ENCODE assay signal across 8 cellular contexts in genomic region chr3:50336452-50337174, GRCh38. TPM values are rescaled to one million over a fixed set of nuclear protein-coding genes. Genes with fewer than 3 reads are reported as not detected.
DNase-seq lines count a peak whose midpoint lies in the region; ATAC-seq and TF ChIP-seq lines count a peak whose summit lies in the region.

No MANE protein-coding gene starts in this region.

- H3K4me1 Mint-ChIP-seq in MCF 10A (ENCODE audit: insufficient read depth, unreplicated experiment) (peaks cover 22% of the 10 kb centered on the region), memory B cell (peaks cover 30% of the 10 kb centered on the region)

- H3K27me3 ChIP-seq in vagina: no peaks in the 10 kb centered on the region

- H3K36me3 Mint-ChIP-seq in MCF 10A (ENCODE audit: insufficient read depth, unreplicated experiment) (peaks cover 37% of the 10 kb centered on the region), memory B cell (peaks cover 8% of the 10 kb centered on the region)

- ATAC-seq in GM21619 (IDR thresholded peaks at IDR 0.05; ENCODE audit: unreplicated experiment): peak; percentile 4
- ATAC-seq in memory B cell (ENCODE audit: low read depth): peak; percentile 36

- H3K9me3 Mint-ChIP-seq in MCF 10A (ENCODE audit: unreplicated experiment) (no peaks in the 10 kb centered on the region), memory B cell (no peaks in the 10 kb centered on the region)

- H3K4me3 Mint-ChIP-seq in MCF 10A (ENCODE audit: unreplicated experiment) (peak overlapping the region; percentile 85), memory B cell (peak overlapping the region; percentile 97)

- no peak for TF ChIP-seq POLR2A in vagina (IDR thresholded peaks at IDR 0.05)

- no peak for DNase-seq in GM12864 (ENCODE audit: low read depth)
- no peak for DNase-seq in MCF 10A (ENCODE audit: unreplicated experiment)
- DNase-seq in memory B cell (ENCODE audit: low spot score in 2 of 2): no peak
- no peak for DNase-seq in vagina (ENCODE audit: extremely low spot score in 2 of 2)
- DNase-seq in NCI-H187 (lab: John Stamatoyannopoulos, UW): no peak
- DNase-seq in H4 (ENCODE audit: low spot score): no peak

- intact Hi-C loops in MCF 10A (cut with micrococcal nuclease) (no loop called here), vagina (cut with DNase I) (no loop called here)

- H3K27ac ChIP-seq in KOPT-K1 (ENCODE audit: low read depth, low read length, poor library complexity, severe bottlenecking) (peak overlapping the region; percentile 89), vagina (peak overlapping the region; percentile 99)

- H3K4me1 ChIP-seq in vagina: peaks cover 80% of the 10 kb centered on the region

- H3K27me3 Mint-ChIP-seq in MCF 10A (ENCODE audit: insufficient read depth, unreplicated experiment) (no peaks in the 10 kb centered on the region), memory B cell (no peaks in the 10 kb centered on the region)

- H3K4me3 ChIP-seq in GM12864 (ENCODE audit: low read depth, low read length): peak overlapping the region; percentile 91
- H3K4me3 ChIP-seq in vagina: peak overlapping the region; percentile 83 to 92

- H3K36me3 ChIP-seq in KOPT-K1 (ENCODE audit: insufficient read depth, low read length): peaks cover 38% of the 10 kb centered on the region
- peaks cover 0 to 5% of the 10 kb centered on the region in 2 donors for H3K36me3 ChIP-seq in vagina

- TF ChIP-seq CTCF in GM12864 (IDR thresholded peaks at IDR 0.05; ENCODE audit: low read depth, low read length, missing control alignments): no peak
- no peak for TF ChIP-seq CTCF in MCF 10A (IDR thresholded peaks at IDR 0.05; ENCODE audit: unreplicated experiment)
- no peak for TF ChIP-seq CTCF in vagina (IDR thresholded peaks at IDR 0.05)

- H3K27ac Mint-ChIP-seq in MCF 10A (ENCODE audit: low read depth, unreplicated experiment) (peak overlapping the region; percentile 91), memory B cell (peak overlapping the region; percentile 99)

- POLR2A ChIA-PET in MCF 10A (lab: Yijun Ruan, JAX): interaction anchor here (0.6 to 4.9 kb wide), 28 partner anchors 8 to 1616 kb away, joined by 3 to 79 read pairs (median 5); partner anchors contain the start of genes CYB561D2, DCAF1, GNAI2 and HYAL2

- H3K9me3 ChIP-seq in KOPT-K1 (ENCODE audit: insufficient read depth, low read length, poor library complexity, severe bottlenecking) (no peaks in the 10 kb centered on the region), vagina (no peaks in the 10 kb centered on the region)

- CTCF ChIA-PET in MCF 10A (lab: Yijun Ruan, JAX): interaction anchor here (0.6 to 4.6 kb wide), 15 partner anchors 8 to 1675 kb away, joined by 3 to 40 read pairs (median 4); partner anchors contain the start of genes CYB561D2, HEMK1, HYAL3 and IFRD2

- BruUV-seq in MCF 10A (replicated peaks; lab: Mats Ljungman, UMichigan): TSS peak; percentile 64

RNA-seq across cellular contexts. Expression of gene RASSF1, which starts 4.0 kb away (rescaled TPM):
- total RNA-seq in MCF 10A (2022) (24.3 and 32.0 TPM in 2 replicates), vagina (69.0 TPM)
- total RNA-seq in H4 (2014; rRNA removed; shearing (Covaris generic)): 4.2 and 7.7 TPM in 2 replicates

RNA-seq across cellular contexts. Expression of gene TUSC2, which starts 8.6 kb away (rescaled TPM):
- total RNA-seq in MCF 10A (2022): 14.5 and 20.4 TPM in 2 replicates
- 11.8 TPM for total RNA-seq in vagina
- 11.5 and 29.1 TPM in 2 replicates for total RNA-seq in H4 (2014; rRNA removed; shearing (Covaris generic))

RNA-seq across cellular contexts. Expression of gene ZMYND10, which starts 8.9 kb away (rescaled TPM):
- total RNA-seq in MCF 10A (2022) (0.68 and 1.0 TPM in 2 replicates), vagina (0.74 TPM)
- 0.08 TPM in 1 of 2 replicates, not detected in the other for total RNA-seq in H4 (2014; rRNA removed; shearing (Covaris generic))

RNA-seq across cellular contexts. Expression of gene NPRL2, which starts 14.0 kb away (rescaled TPM):
- total RNA-seq in MCF 10A (2022) (21.1 and 22.1 TPM in 2 replicates), vagina (17.2 TPM)
- 18.2 and 27.8 TPM in 2 replicates for total RNA-seq in H4 (2014; rRNA removed; shearing (Covaris generic))

RNA-seq across cellular contexts. Expression of gene CYB561D2, which starts 14.0 kb away (rescaled TPM):
- 24.0 and 24.1 TPM in 2 replicates for total RNA-seq in MCF 10A (2022)
- 11.5 TPM for total RNA-seq in vagina
- 24.2 and 47.5 TPM in 2 replicates for total RNA-seq in H4 (2014; rRNA removed; shearing (Covaris generic))
